Comparison of ENCODE assay signal across 1 cellular context in the genomic region with DNA sequence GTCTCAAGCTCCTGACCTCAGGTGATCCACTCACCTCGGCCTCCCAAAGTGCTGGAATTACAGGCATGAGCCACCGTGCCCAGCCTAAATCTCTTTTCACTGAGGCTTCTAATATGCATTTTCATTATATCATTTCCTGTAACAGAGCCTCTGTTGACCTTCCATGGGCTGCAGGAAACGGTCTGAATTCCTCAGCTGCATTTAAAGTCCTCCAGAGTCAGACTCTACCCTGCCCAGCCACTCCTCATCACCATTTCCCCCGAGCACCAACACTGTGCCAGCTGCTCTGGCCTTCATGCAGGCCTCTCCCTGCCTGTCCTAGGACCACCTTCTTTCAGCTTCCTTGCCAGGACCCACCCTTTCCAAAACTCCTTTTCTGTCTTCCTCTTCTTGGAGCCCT.
TF ChIP-seq lines count a peak whose summit lies in the region.

No MANE protein-coding gene starts in this region.

TF ChIP-seq in SK-N-SH, 30 proteins besides CTCF, POLR2A, EP300 and RAD21 (continued from another document):
- TF ChIP-seq, protein P1, sequence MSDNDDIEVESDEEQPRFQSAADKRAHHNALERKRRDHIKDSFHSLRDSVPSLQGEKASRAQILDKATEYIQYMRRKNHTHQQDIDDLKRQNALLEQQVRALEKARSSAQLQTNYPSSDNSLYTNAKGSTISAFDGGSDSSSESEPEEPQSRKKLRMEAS (IDR thresholded peaks at IDR 0.05; ENCODE audit: low read depth): no peak
- TF ChIP-seq, protein P2, sequence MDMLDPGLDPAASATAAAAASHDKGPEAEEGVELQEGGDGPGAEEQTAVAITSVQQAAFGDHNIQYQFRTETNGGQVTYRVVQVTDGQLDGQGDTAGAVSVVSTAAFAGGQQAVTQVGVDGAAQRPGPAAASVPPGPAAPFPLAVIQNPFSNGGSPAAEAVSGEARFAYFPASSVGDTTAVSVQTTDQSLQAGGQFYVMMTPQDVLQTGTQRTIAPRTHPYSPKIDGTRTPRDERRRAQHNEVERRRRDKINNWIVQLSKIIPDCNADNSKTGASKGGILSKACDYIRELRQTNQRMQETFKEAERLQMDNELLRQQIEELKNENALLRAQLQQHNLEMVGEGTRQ (IDR thresholded peaks at IDR 0.05; ENCODE audit: borderline replicate concordance, low read depth, low read length): no peak
- no peak for TF ChIP-seq ELF1 (IDR thresholded peaks at IDR 0.05)
- TF ChIP-seq CHD2 (IDR thresholded peaks at IDR 0.05; ENCODE audit: low read length, partially characterized antibody): no peak
- no peak for TF ChIP-seq TEAD4 (IDR thresholded peaks at IDR 0.05; ENCODE audit: borderline replicate concordance, insufficient read depth)
- TF ChIP-seq, protein P3, sequence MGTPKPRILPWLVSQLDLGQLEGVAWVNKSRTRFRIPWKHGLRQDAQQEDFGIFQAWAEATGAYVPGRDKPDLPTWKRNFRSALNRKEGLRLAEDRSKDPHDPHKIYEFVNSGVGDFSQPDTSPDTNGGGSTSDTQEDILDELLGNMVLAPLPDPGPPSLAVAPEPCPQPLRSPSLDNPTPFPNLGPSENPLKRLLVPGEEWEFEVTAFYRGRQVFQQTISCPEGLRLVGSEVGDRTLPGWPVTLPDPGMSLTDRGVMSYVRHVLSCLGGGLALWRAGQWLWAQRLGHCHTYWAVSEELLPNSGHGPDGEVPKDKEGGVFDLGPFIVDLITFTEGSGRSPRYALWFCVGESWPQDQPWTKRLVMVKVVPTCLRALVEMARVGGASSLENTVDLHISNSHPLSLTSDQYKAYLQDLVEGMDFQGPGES (IDR thresholded peaks at IDR 0.05; ENCODE audit: low read depth, low read length): no peak
- TF ChIP-seq, protein P4, sequence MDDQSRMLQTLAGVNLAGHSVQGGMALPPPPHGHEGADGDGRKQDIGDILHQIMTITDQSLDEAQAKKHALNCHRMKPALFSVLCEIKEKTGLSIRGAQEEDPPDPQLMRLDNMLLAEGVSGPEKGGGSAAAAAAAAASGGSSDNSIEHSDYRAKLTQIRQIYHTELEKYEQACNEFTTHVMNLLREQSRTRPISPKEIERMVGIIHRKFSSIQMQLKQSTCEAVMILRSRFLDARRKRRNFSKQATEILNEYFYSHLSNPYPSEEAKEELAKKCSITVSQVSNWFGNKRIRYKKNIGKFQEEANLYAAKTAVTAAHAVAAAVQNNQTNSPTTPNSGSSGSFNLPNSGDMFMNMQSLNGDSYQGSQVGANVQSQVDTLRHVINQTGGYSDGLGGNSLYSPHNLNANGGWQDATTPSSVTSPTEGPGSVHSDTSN (IDR thresholded peaks at IDR 0.05): no peak
- no peak for TF ChIP-seq YY1 (IDR thresholded peaks at IDR 0.05; ENCODE audit: low read depth)
- TF ChIP-seq, protein P5, sequence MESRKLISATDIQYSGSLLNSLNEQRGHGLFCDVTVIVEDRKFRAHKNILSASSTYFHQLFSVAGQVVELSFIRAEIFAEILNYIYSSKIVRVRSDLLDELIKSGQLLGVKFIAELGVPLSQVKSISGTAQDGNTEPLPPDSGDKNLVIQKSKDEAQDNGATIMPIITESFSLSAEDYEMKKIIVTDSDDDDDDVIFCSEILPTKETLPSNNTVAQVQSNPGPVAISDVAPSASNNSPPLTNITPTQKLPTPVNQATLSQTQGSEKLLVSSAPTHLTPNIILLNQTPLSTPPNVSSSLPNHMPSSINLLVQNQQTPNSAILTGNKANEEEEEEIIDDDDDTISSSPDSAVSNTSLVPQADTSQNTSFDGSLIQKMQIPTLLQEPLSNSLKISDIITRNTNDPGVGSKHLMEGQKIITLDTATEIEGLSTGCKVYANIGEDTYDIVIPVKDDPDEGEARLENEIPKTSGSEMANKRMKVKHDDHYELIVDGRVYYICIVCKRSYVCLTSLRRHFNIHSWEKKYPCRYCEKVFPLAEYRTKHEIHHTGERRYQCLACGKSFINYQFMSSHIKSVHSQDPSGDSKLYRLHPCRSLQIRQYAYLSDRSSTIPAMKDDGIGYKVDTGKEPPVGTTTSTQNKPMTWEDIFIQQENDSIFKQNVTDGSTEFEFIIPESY (IDR thresholded peaks at IDR 0.05; ENCODE audit: borderline replicate concordance, low read depth): no peak
- TF ChIP-seq TAF1 (IDR thresholded peaks at IDR 0.05; ENCODE audit: borderline replicate concordance, low read depth, low read length): no peak
- TF ChIP-seq MEF2A (IDR thresholded peaks at IDR 0.05; ENCODE audit: borderline replicate concordance, low read depth): no peak
